In genomic region chr12:68532204-68532886, GRCh38 we compare ENCODE assay signal across 22 cellular contexts.
DNase-seq lines count a peak whose midpoint lies in the region; ATAC-seq, FAIRE-seq and TF ChIP-seq lines count a peak whose summit lies in the region.
"Had no signal": no experiment of that assay in that cellular context is flagged by ENCODE, and none has a peak within 500 bp of the region (broad histone marks: within the 10 kb centered on the region; RNA-seq: fewer than 3 reads in every experiment).

No MANE protein-coding gene starts in this region.

- H3K36me3 ChIP-seq in ACC112 (ENCODE audit: insufficient read depth, low read length) = no peaks in the 10 kb centered on the region
- H3K36me3 ChIP-seq in GM23338 (ENCODE audit: insufficient read depth) = no peaks in the 10 kb centered on the region
- H3K36me3 ChIP-seq in fibroblast of lung (ENCODE audit: control insufficient read depth, insufficient read depth, low read length) = no peaks in the 10 kb centered on the region
- H3K36me3 ChIP-seq: left lung had no signal

- no peak for TF ChIP-seq CTCF in GM23338 (conservative IDR thresholded peaks at IDR 0.05; ENCODE audit: low read depth in 2 of 2)
- TF ChIP-seq CTCF in fibroblast of lung (conservative IDR thresholded peaks at IDR 0.05 in 1 of 2, IDR thresholded peaks at IDR 0.05 in 1 of 2; ENCODE audit: low read depth in 1 of 2, low read length in 2 of 2) = no peak
- TF ChIP-seq CTCF in osteocyte (IDR thresholded peaks at IDR 0.05) = no peak
- no peak for TF ChIP-seq CTCF in D721Med (IDR thresholded peaks at IDR 0.05; ENCODE audit: insufficient read depth, missing control alignments)

- H3K4me1 ChIP-seq in ACC112 (ENCODE audit: control insufficient read depth, insufficient read depth, low read length, unreplicated experiment) (peaks cover 25% of the 10 kb centered on the region), GM23338 (ENCODE audit: insufficient read depth) (no peaks in the 10 kb centered on the region), fibroblast of lung (ENCODE audit: control insufficient read depth, extremely low read depth, insufficient read depth, low read length) (no peaks in the 10 kb centered on the region)
- H3K4me1 ChIP-seq: left lung had no signal

- FAIRE-seq in D721Med (lab: Jason Lieb, UNC) = no peak
- FAIRE-seq: bronchial epithelial cell had no signal

- H3K4me1 Mint-ChIP-seq in GM23338 (peaks cover 2% of the 10 kb centered on the region; the same call in 1 of the 3 replicates), osteocyte (ENCODE audit: unreplicated experiment) (peaks cover 52% of the 10 kb centered on the region)

- H3K27me3 ChIP-seq in ACC112 (ENCODE audit: insufficient read depth, low read length) (no peaks in the 10 kb centered on the region), GM23338 (ENCODE audit: insufficient read depth) (no peaks in the 10 kb centered on the region), fibroblast of lung (ENCODE audit: control insufficient read depth, insufficient read depth, low read length) (no peaks in the 10 kb centered on the region)
- H3K27me3 ChIP-seq: left lung had no signal

- DNase-seq in GM23338 (ENCODE audit: low spot score) = no peak
- DNase-seq in fibroblast of lung (ENCODE audit: low read depth in 2 of 2) = peak; percentile 9 to 21
- DNase-seq in osteocyte (ENCODE audit: extremely low spot score, unreplicated experiment) = no peak
- no peak for DNase-seq in D721Med (ENCODE audit: insufficient read length, low spot score)
- no peak for DNase-seq in NCI-H82 treated with DMSO at 0.1 percent for 48 hours (lab: John Stamatoyannopoulos, UW; ENCODE audit: unreplicated experiment)
- DNase-seq in NCI-H187 treated with DMSO at 0.1 percent for 48 hours (lab: John Stamatoyannopoulos, UW) = no peak
- DNase-seq: activated CD4-positive, alpha-beta T cell treated with anti-CD3 and anti-CD28 coated beads, Interleukin-2, amount 50 U/mL, for 1 hour; activated CD8-positive, alpha-beta memory T cell treated with anti-CD3 and anti-CD28 coated beads, Interleukin-2, amount 50 U/mL, for 48 hours; activated effector memory CD4-positive, alpha-beta T cell treated with anti-CD3 and anti-CD28 coated beads, Interleukin-2, amount 50 U/mL, for 16 hours; CD8-positive, alpha-beta T cell; DMS79 treated with DMSO at 0.1 percent for 48 hours; dorsolateral prefrontal cortex; glutamatergic neuron; left lung; NCI-H2081; NCI-H510A; occipital lobe; T-helper 2 cell had no signal

- H3K4me3 ChIP-seq in ACC112 (ENCODE audit: low read depth, low read length) = no peak overlapping the region
- no peak overlapping the region for H3K4me3 ChIP-seq in GM23338
- no peak overlapping the region for H3K4me3 ChIP-seq in fibroblast of lung (replicated peaks in 1 of 4; ENCODE audit: control extremely low read depth in 1 of 4, insufficient read depth in 1 of 4, low read depth in 3 of 4, low read length in 4 of 4)
- H3K4me3 ChIP-seq: dorsolateral prefrontal cortex, left lung had no signal

- no peaks in the 10 kb centered on the region for H3K9me3 ChIP-seq in fibroblast of lung (ENCODE audit: control insufficient read depth, insufficient read depth, low read depth, low read length)
- H3K9me3 ChIP-seq: left lung had no signal

- H3K4me2 ChIP-seq in GM23338 (no peak overlapping the region), fibroblast of lung (ENCODE audit: extremely low read depth, insufficient read depth, low read length) (no peak overlapping the region)

- no peaks in the 10 kb centered on the region for H3K9me2 ChIP-seq in GM23338 (ENCODE audit: insufficient read depth)

- H3K27ac ChIP-seq in ACC112 (ENCODE audit: low read depth, low read length) (0 out of 2 replicates have a peak overlapping the region, but pooled peaks have one; percentile 24), GM23338 (ENCODE audit: low read depth) (no peak overlapping the region), fibroblast of lung (ENCODE audit: insufficient read depth, low read length) (no peak overlapping the region)
- H3K27ac ChIP-seq: dorsolateral prefrontal cortex, left lung, VCaP had no signal

- ATAC-seq in GM23338 (no peak), HG03378 (IDR thresholded peaks at IDR 0.05; ENCODE audit: unreplicated experiment) (no peak)
- ATAC-seq: CD8-positive, alpha-beta T cell; left lung had no signal

- H4K20me1 ChIP-seq in GM23338 (replicated peaks; ENCODE audit: insufficient read depth) (no peaks in the 10 kb centered on the region), fibroblast of lung (ENCODE audit: control insufficient read depth, extremely low read depth, insufficient read depth, low read length) (no peaks in the 10 kb centered on the region)

- H3K9ac ChIP-seq in fibroblast of lung (ENCODE audit: insufficient read depth, low read length) = no peak overlapping the region

- no peak overlapping the region for H3K4me3 Mint-ChIP-seq in GM23338
- H3K4me3 Mint-ChIP-seq in osteocyte (ENCODE audit: unreplicated experiment) = no peak overlapping the region
- H3K4me3 Mint-ChIP-seq: CD8-positive, alpha-beta T cell had no signal

- no peaks in the 10 kb centered on the region for H3K79me2 ChIP-seq in ACC112 (ENCODE audit: control insufficient read depth, insufficient read depth, low read length, unreplicated experiment)
- H3K79me2 ChIP-seq in GM23338 (replicated peaks; ENCODE audit: insufficient read depth) = no peaks in the 10 kb centered on the region
- no peaks in the 10 kb centered on the region for H3K79me2 ChIP-seq in fibroblast of lung (ENCODE audit: control insufficient read depth, insufficient read depth, low read length)

- peak overlapping the region; percentile 39 for H2AFZ ChIP-seq in ACC112 (ENCODE audit: low read length, unreplicated experiment)
- peak overlapping the region; percentile 40; the same call in 1 of the 2 replicates for H2AFZ ChIP-seq in GM23338
- H2AFZ ChIP-seq in fibroblast of lung (ENCODE audit: low read length) = no peak overlapping the region

- H3K36me3 Mint-ChIP-seq in GM23338 (ENCODE audit: low read depth) (no peaks in the 10 kb centered on the region), osteocyte (ENCODE audit: unreplicated experiment) (no peaks in the 10 kb centered on the region)
- H3K36me3 Mint-ChIP-seq: CD8-positive, alpha-beta T cell had no signal

- no peaks in the 10 kb centered on the region for H3F3A ChIP-seq in GM23338 (replicated peaks; ENCODE audit: low read depth)

- H3K27me3 Mint-ChIP-seq in GM23338 (ENCODE audit: insufficient read depth, low read depth, poor library complexity) = peaks cover 1% of the 10 kb centered on the region
- no peaks in the 10 kb centered on the region for H3K27me3 Mint-ChIP-seq in osteocyte (ENCODE audit: unreplicated experiment)

- H3K27ac Mint-ChIP-seq in GM23338 (no peak overlapping the region), osteocyte (ENCODE audit: unreplicated experiment) (peak overlapping the region; percentile 65)

- no peaks in the 10 kb centered on the region; the same call in 2 of the 3 replicates for H3K9me3 Mint-ChIP-seq in GM23338
- H3K9me3 Mint-ChIP-seq in osteocyte (ENCODE audit: unreplicated experiment) = peaks cover 2% of the 10 kb centered on the region

Comparison
In these comparisons a context has a peak if more than half of its experiments do, and no peak if none do; other contexts are left out.
1. DNase-seq: peak in fibroblast of lung (2 of 2); none in GM23338 (single experiment), osteocyte (single experiment), D721Med (single experiment), NCI-H82 treated with DMSO at 0.1 percent for 48 hours (single experiment) and NCI-H187 treated with DMSO at 0.1 percent for 48 hours (single experiment).